In genomic region chr6:217048-217659, GRCh38 we compare ENCODE assay signal across 8 cellular contexts.
A peak's percentile ranks its signal among the peaks of the same experiment; 100 is the strongest.
DNase-seq lines count a peak whose midpoint lies in the region; ATAC-seq and TF ChIP-seq lines count a peak whose summit lies in the region.

No MANE protein-coding gene starts in this region.

- no peak overlapping the region for H3K4me3 ChIP-seq in MG63
- no peak overlapping the region for H3K4me3 ChIP-seq in mammary epithelial cell (replicated peaks in 1 of 3; ENCODE audit: insufficient read depth in 1 of 3, low read depth in 2 of 3, low read length in 3 of 3)

- intact Hi-C loops in mammary epithelial cell (cut with micrococcal nuclease), result loop anchor here (5.0 kb wide), 1 partner anchor 75 kb away; the partner anchor contains the start of gene DUSP22

- no peak overlapping the region for H3K27ac ChIP-seq in mammary epithelial cell (ENCODE audit: insufficient read depth, low read depth, low read length)

- no peak overlapping the region for H2AFZ ChIP-seq in mammary epithelial cell (ENCODE audit: low read depth, low read length)

- H3K27ac Mint-ChIP-seq in osteocyte (ENCODE audit: unreplicated experiment), result no peak overlapping the region

- peak; percentile 32 to 40 for TF ChIP-seq CTCF in mammary epithelial cell (conservative IDR thresholded peaks at IDR 0.05 in 1 of 2, IDR thresholded peaks at IDR 0.05 in 1 of 2; ENCODE audit: extremely low read depth in 1 of 2, insufficient read depth in 1 of 2, low read depth in 1 of 2, low read length in 2 of 2)
- peak; percentile 46 for TF ChIP-seq CTCF in osteocyte (IDR thresholded peaks at IDR 0.05)

- no peaks in the 10 kb centered on the region for H3K9me3 Mint-ChIP-seq in osteocyte (ENCODE audit: unreplicated experiment)

- H3K27me3 ChIP-seq in MG63 (no peaks in the 10 kb centered on the region), mammary epithelial cell (ENCODE audit: insufficient read depth, low read length) (no peaks in the 10 kb centered on the region)

- H3K27me3 Mint-ChIP-seq in osteocyte (ENCODE audit: unreplicated experiment), result peaks cover 3% of the 10 kb centered on the region

- H3K79me2 ChIP-seq in mammary epithelial cell (ENCODE audit: insufficient read depth, low read length), result no peaks in the 10 kb centered on the region

- no peaks in the 10 kb centered on the region for H3K36me3 Mint-ChIP-seq in osteocyte (ENCODE audit: unreplicated experiment)

- dilution Hi-C loops in mammary epithelial cell (cut with HindIII; ENCODE audit: low sequenced_read_pairs), result no loop called here

- H3K9me3 ChIP-seq in MG63 (no peaks in the 10 kb centered on the region), mammary epithelial cell (replicated peaks; ENCODE audit: insufficient read depth, low read length) (no peaks in the 10 kb centered on the region)

- peaks cover 15% of the 10 kb centered on the region for H3K4me1 Mint-ChIP-seq in osteocyte (ENCODE audit: unreplicated experiment)

- 65% methylated on average over 6 of the region's 12 CpGs for WGBS in mammary epithelial cell (ENCODE audit: low coverage, missing lambda C conversion rate)

- no peak overlapping the region for H3K9ac ChIP-seq in mammary epithelial cell (ENCODE audit: insufficient read depth, low read length)

- ATAC-seq in HG02938 (IDR thresholded peaks at IDR 0.05; ENCODE audit: unreplicated experiment) (no peak), HG03135 (IDR thresholded peaks at IDR 0.05; ENCODE audit: unreplicated experiment) (no peak), HG03039 (IDR thresholded peaks at IDR 0.05; ENCODE audit: unreplicated experiment) (no peak)

- no peaks in the 10 kb centered on the region for H4K20me1 ChIP-seq in mammary epithelial cell (ENCODE audit: insufficient read depth, low read length)

- no peak overlapping the region for H3K4me2 ChIP-seq in mammary epithelial cell (ENCODE audit: insufficient read depth, low read depth, low read length)

- in situ Hi-C loops in mammary epithelial cell (cut with MboI; ENCODE audit: low sequenced_read_pairs in 2 of 2), result no loop called here

- DNase-seq in ELF-1 (ENCODE audit: low read depth, low spot score) (peak; percentile 61), MG63 (peak; percentile 9), mammary epithelial cell (no peak), osteocyte (ENCODE audit: extremely low spot score, unreplicated experiment) (no peak), putamen (ENCODE audit: low spot score) (no peak)

- no TSS peak for BruUV-seq in mammary epithelial cell (replicated peaks; lab: Mats Ljungman, UMichigan)

- H3K4me1 ChIP-seq in mammary epithelial cell (ENCODE audit: insufficient read depth, low read length), result peaks cover 10% of the 10 kb centered on the region

- H3K36me3 ChIP-seq in MG63, result no peaks in the 10 kb centered on the region
- no peaks in the 10 kb centered on the region for H3K36me3 ChIP-seq in mammary epithelial cell (ENCODE audit: insufficient read depth, low read length)

- H3K4me3 Mint-ChIP-seq in osteocyte (ENCODE audit: unreplicated experiment), result no peak overlapping the region

- CTCF ChIA-PET in mammary epithelial cell (lab: Charles Lee; ENCODE audit: low non-redundant PET), result no interaction called here

Comparison
In these comparisons a context has a peak if more than half of its experiments do, and no peak if none do; other contexts are left out.
1. DNase-seq: peak in ELF-1 (single experiment) and MG63 (single experiment); none in mammary epithelial cell (single experiment), osteocyte (single experiment) and putamen (single experiment).